In the genomic region with DNA sequence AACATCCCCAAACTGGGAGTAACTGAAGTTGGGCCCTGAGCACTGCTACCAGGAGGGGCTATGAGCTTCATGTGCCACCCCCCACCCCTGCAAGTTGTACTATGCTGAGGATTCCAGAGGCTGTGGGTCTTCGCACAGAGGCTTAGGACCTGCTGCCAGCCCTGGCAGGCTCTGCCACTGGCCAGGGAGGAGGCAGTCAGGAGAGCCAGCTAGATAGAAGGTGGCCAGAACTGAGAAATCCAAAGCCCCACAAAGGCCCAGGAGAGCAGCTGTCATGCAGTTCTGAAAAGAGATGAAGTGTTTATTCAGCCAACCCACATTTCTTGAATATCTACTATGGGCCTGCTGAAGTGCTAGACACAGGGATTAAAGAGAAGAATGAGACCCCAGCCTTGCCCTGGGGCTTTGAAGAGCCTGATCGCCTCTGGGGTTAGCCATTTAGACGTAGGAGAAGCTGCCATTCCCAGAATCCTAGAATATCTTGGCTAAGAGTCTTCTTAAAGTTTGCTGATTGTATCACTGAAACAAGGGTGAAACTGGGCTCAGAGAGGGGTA, we compare ENCODE assay signal across 11 cellular contexts. TPM values are rescaled to one million over a fixed set of nuclear protein-coding genes. Genes with fewer than 3 reads are reported as not detected.
DNase-seq lines count a peak whose midpoint lies in the region; ATAC-seq, FAIRE-seq and TF ChIP-seq lines count a peak whose summit lies in the region.
"Had no signal": no experiment of that assay in that cellular context is flagged by ENCODE, and none has a peak within 500 bp of the region (broad histone marks: within the 10 kb centered on the region; RNA-seq: fewer than 3 reads in every experiment).

No MANE protein-coding gene starts in this region.

- no peak overlapping the region; the same call in 2 of the 3 replicates for H3K4me3 ChIP-seq in A549
- peak overlapping the region in 1 of 2 donors; percentile 79 for H3K4me3 ChIP-seq in small intestine (ENCODE audit: low read depth in 1 of 2, low read length in 2 of 2)

- no peak for TF ChIP-seq POLR2A in A549 (IDR thresholded peaks at IDR 0.05; ENCODE audit: low read length)
- no peak for TF ChIP-seq POLR2A in GM12891 (IDR thresholded peaks at IDR 0.05; ENCODE audit: low read depth, low read length)

- no peaks in the 10 kb centered on the region for H3K27me3 Mint-ChIP-seq in activated naive CD8-positive, alpha-beta T cell treated with anti-CD3 and anti-CD28 coated beads, Interleukin-2, amount 10 ng/mL, durations not matched to agents 7 days and 5 days
- no peaks in the 10 kb centered on the region for H3K27me3 Mint-ChIP-seq in mesothelial cell of epicardium (ENCODE audit: low read depth)

- H3K4me1 Mint-ChIP-seq in activated naive CD8-positive, alpha-beta T cell treated with anti-CD3 and anti-CD28 coated beads, Interleukin-2, amount 10 ng/mL, durations not matched to agents 7 days and 5 days: peaks cover 15% of the 10 kb centered on the region
- peaks cover 28% of the 10 kb centered on the region for H3K4me1 Mint-ChIP-seq in mesothelial cell of epicardium

- H3K36me3 ChIP-seq in small intestine (ENCODE audit: control insufficient read depth in 2 of 2, insufficient read depth in 2 of 2, low read length in 2 of 2): no peaks in the 10 kb centered on the region

- TF ChIP-seq CTCF in A549 (IDR thresholded peaks at IDR 0.05) (no peak), mesothelial cell of epicardium (IDR thresholded peaks at IDR 0.05; ENCODE audit: unreplicated experiment) (no peak)

- no peak for TF ChIP-seq EP300 in A549 (IDR thresholded peaks at IDR 0.05)

- H3K36me3 Mint-ChIP-seq in activated naive CD8-positive, alpha-beta T cell treated with anti-CD3 and anti-CD28 coated beads, Interleukin-2, amount 10 ng/mL, durations not matched to agents 7 days and 5 days: no peaks in the 10 kb centered on the region
- peaks cover 5% of the 10 kb centered on the region for H3K36me3 Mint-ChIP-seq in mesothelial cell of epicardium

- H3K27ac Mint-ChIP-seq in activated naive CD8-positive, alpha-beta T cell treated with anti-CD3 and anti-CD28 coated beads, Interleukin-2, amount 10 ng/mL, durations not matched to agents 7 days and 5 days: no peak overlapping the region
- peak overlapping the region; percentile 88 for H3K27ac Mint-ChIP-seq in mesothelial cell of epicardium

- no peak for FAIRE-seq in A549 (lab: Jason Lieb, UNC)
- FAIRE-seq in small intestine (lab: Jason Lieb, UNC): no peak
- no peak for FAIRE-seq in GM12891 (lab: Jason Lieb, UNC)

- no peak overlapping the region for H3K27ac ChIP-seq in A549
- H3K27ac ChIP-seq in small intestine (ENCODE audit: low read depth in 1 of 2, low read length in 1 of 2): no peak overlapping the region

- no peak for TF ChIP-seq RAD21 in A549 (conservative IDR thresholded peaks at IDR 0.05 in 1 of 2, IDR thresholded peaks at IDR 0.05 in 1 of 2)

- POLR2A ChIA-PET in A549 (lab: Yijun Ruan, JAX): interaction anchor here (1.2 to 1.8 kb wide), 2 partner anchors 11 to 125 kb away, joined by 4 to 12 read pairs; partner anchors contain the start of genes C9orf43, CDC26, POLE3 and PRPF4
- POLR2A ChIA-PET in activated naive CD8-positive, alpha-beta T cell treated with anti-CD3 and anti-CD28 coated beads, Interleukin-2, amount 10 ng/mL, durations not matched to agents 7 days and 5 days (lab: Charles Lee): interaction anchor here (0.9 to 4.6 kb wide), 2 partner anchors 10 to 57 kb away, joined by 3 to 33 read pairs; partner anchors contain the start of genes C9orf43 and POLE3

- DNase-seq in A549 (ENCODE audit: low read depth in 1 of 2, low spot score in 1 of 2): no peak
- DNase-seq in ELF-1 (ENCODE audit: low read depth, low spot score): peak; percentile 74
- DNase-seq in activated naive CD8-positive, alpha-beta T cell treated with anti-CD3 and anti-CD28 coated beads, Interleukin-2, amount 10 ng/mL, durations not matched to agents 7 days and 5 days: no peak
- DNase-seq in mesothelial cell of epicardium (ENCODE audit: low spot score in 2 of 2, unreplicated experiment in 2 of 2): no peak
- no peak for DNase-seq in small intestine
- no peak for DNase-seq in GM12891 (ENCODE audit: insufficient read length, low spot score)
- DNase-seq: cerebellar nuclear complex; NCI-H2029; stimulated activated CD4-positive, alpha-beta T cell treated with anti-CD3 and anti-CD28 coated beads, Interleukin-4, amount 100 ng/mL, for 24 hours had no signal

- peak overlapping the region; percentile 73 for H3K4me3 Mint-ChIP-seq in activated naive CD8-positive, alpha-beta T cell treated with anti-CD3 and anti-CD28 coated beads, Interleukin-2, amount 10 ng/mL, durations not matched to agents 7 days and 5 days
- H3K4me3 Mint-ChIP-seq in mesothelial cell of epicardium: peak overlapping the region; percentile 88

- H3K4me2 ChIP-seq in A549: peak overlapping the region; percentile 83

- 92% methylated on average over 3 of the region's 3 CpGs for WGBS in A549 (ENCODE audit: missing lambda C conversion rate)
- 69 to 84% (median 81%) methylated on average over 3 of the region's 3 CpGs for WGBS in small intestine, 3 donors

- CTCF ChIA-PET in A549 (lab: Yijun Ruan, JAX): interaction anchor here (0.7 to 7.3 kb wide), 12 partner anchors 11 to 257 kb away, joined by 3 to 56 read pairs (median 10); partner anchors contain the start of genes C9orf43, CDC26, POLE3 and PRPF4

- H3K9me3 ChIP-seq in A549: no peaks in the 10 kb centered on the region
- no peaks in the 10 kb centered on the region for H3K9me3 ChIP-seq in small intestine (ENCODE audit: control insufficient read depth, low read depth)

- peaks cover 10% of the 10 kb centered on the region; the same call in 1 of the 3 replicates for H3K4me1 ChIP-seq in A549
- H3K4me1 ChIP-seq in small intestine (ENCODE audit: control insufficient read depth in 2 of 2, insufficient read depth in 1 of 2, low read depth in 1 of 2, low read length in 1 of 2): peaks cover 7 to 13% of the 10 kb centered on the region in 2 donors

- H3K27me3 ChIP-seq in small intestine (ENCODE audit: control insufficient read depth in 2 of 2, insufficient read depth in 2 of 2, low read length in 2 of 2): no peaks in the 10 kb centered on the region

- H3K9me3 Mint-ChIP-seq in activated naive CD8-positive, alpha-beta T cell treated with anti-CD3 and anti-CD28 coated beads, Interleukin-2, amount 10 ng/mL, durations not matched to agents 7 days and 5 days: no peaks in the 10 kb centered on the region
- H3K9me3 Mint-ChIP-seq in mesothelial cell of epicardium: no peaks in the 10 kb centered on the region

- ATAC-seq in A549: no peak
- ATAC-seq in activated naive CD8-positive, alpha-beta T cell treated with anti-CD3 and anti-CD28 coated beads, Interleukin-2, amount 10 ng/mL, durations not matched to agents 7 days and 5 days (ENCODE audit: low read depth): no peak
- no peak for ATAC-seq in GM19455 (IDR thresholded peaks at IDR 0.05; ENCODE audit: unreplicated experiment)
- no peak for ATAC-seq in HG03457 (IDR thresholded peaks at IDR 0.05; ENCODE audit: unreplicated experiment)

RNA-seq across cellular contexts. Expression of gene ALAD, which starts 1.4 kb away (rescaled TPM):
- 5.7 and 9.5 TPM in 2 replicates for polyA plus RNA-seq in A549 (2011; rRNA removed)
- polyA plus RNA-seq in A549 (2012; cell fraction: cytosol; rRNA removed): 6.6 and 7.9 TPM in 2 replicates
- polyA plus RNA-seq in A549 (2012; cell fraction: nucleus; rRNA removed): 13.6 and 18.5 TPM in 2 replicates
- polyA plus RNA-seq in A549 (2017; fragmentation: RNase III; extraction: RNeasy Plus Mini Kit Qiagen cat#74134 plus additional on column Dnase treatment): 15.6 to 19.6 TPM (median 18.5 TPM) in 3 replicates
- 6.2 and 10.8 TPM in 2 replicates for polyA minus RNA-seq in A549 (2011; rRNA and poly(A)+ RNA removed)
- total RNA-seq in activated naive CD8-positive, alpha-beta T cell treated with anti-CD3 and anti-CD28 coated beads, Interleukin-2, amount 10 ng/mL, durations not matched to agents 7 days and 5 days: 10 to 100 TPM; 33.9 to 40.4 TPM
- total RNA-seq in mesothelial cell of epicardium: 42.9 to 45.6 TPM (median 44.2 TPM) in 3 replicates
- 10 to 100 TPM; 33.5 to 97.7 (median 41.3) TPM for polyA plus RNA-seq in small intestine
- 15.0 TPM for polyA plus RNA-seq in GM12891 (2012; ENCODE audit: low read depth, missing spikeins)

RNA-seq across cellular contexts. Expression of gene POLE3, which starts 10.8 kb away (rescaled TPM):
- polyA plus RNA-seq in A549 (2011; rRNA removed) (129 and 143 TPM in 2 replicates), A549 (2017; fragmentation: RNase III; extraction: RNeasy Plus Mini Kit Qiagen cat#74134 plus additional on column Dnase treatment) (92.2 to 99.8 TPM (median 95.9 TPM) in 3 replicates), small intestine (10 to 100 TPM; 15.7 to 43.8 (median 19.5) TPM)
- 80.0 and 85.8 TPM in 2 replicates for polyA plus RNA-seq in A549 (2012; cell fraction: cytosol; rRNA removed)
- 58.3 and 66.1 TPM in 2 replicates for polyA plus RNA-seq in A549 (2012; cell fraction: nucleus; rRNA removed)
- polyA minus RNA-seq in A549 (2011; rRNA and poly(A)+ RNA removed): 34.2 and 38.5 TPM in 2 replicates
- 10 to 100 TPM; 51.7 to 52.2 TPM for total RNA-seq in activated naive CD8-positive, alpha-beta T cell treated with anti-CD3 and anti-CD28 coated beads, Interleukin-2, amount 10 ng/mL, durations not matched to agents 7 days and 5 days
- 44.8 to 50.2 TPM (median 49.5 TPM) in 3 replicates for total RNA-seq in mesothelial cell of epicardium
- polyA plus RNA-seq in GM12891 (2012; ENCODE audit: low read depth, missing spikeins): 48.7 TPM

RNA-seq across cellular contexts. Expression of gene C9orf43, which starts 10.8 kb away (rescaled TPM):
- 0.89 and 1.0 TPM in 2 replicates for polyA plus RNA-seq in A549 (2011; rRNA removed)
- polyA plus RNA-seq in A549 (2012; cell fraction: cytosol; rRNA removed): 0.41 and 0.60 TPM in 2 replicates
- 0.20 and 0.26 TPM in 2 replicates for polyA plus RNA-seq in A549 (2012; cell fraction: nucleus; rRNA removed)
- 0.50 to 1.1 TPM (median 0.85 TPM) in 3 replicates for polyA plus RNA-seq in A549 (2017; fragmentation: RNase III; extraction: RNeasy Plus Mini Kit Qiagen cat#74134 plus additional on column Dnase treatment)
- 0.37 and 1.5 TPM in 2 replicates for polyA minus RNA-seq in A549 (2011; rRNA and poly(A)+ RNA removed)
- under 1 TPM; 0.36 to 0.54 TPM for total RNA-seq in activated naive CD8-positive, alpha-beta T cell treated with anti-CD3 and anti-CD28 coated beads, Interleukin-2, amount 10 ng/mL, durations not matched to agents 7 days and 5 days
- 0.64 to 0.95 TPM (median 0.72 TPM) in 3 replicates for total RNA-seq in mesothelial cell of epicardium
- polyA plus RNA-seq in small intestine: under 1 TPM in 2 of 3 donors, not detected in 1; 0.42 to 0.81 TPM
- polyA plus RNA-seq in GM12891 (2012; ENCODE audit: low read depth, missing spikeins): 0.58 TPM

RNA-seq across cellular contexts. Expression of gene HDHD3, which starts 22.9 kb away (rescaled TPM):
- polyA plus RNA-seq in A549 (2011; rRNA removed) (17.5 and 22.2 TPM in 2 replicates), A549 (2017; fragmentation: RNase III; extraction: RNeasy Plus Mini Kit Qiagen cat#74134 plus additional on column Dnase treatment) (17.0 to 22.6 TPM (median 21.0 TPM) in 3 replicates), small intestine (100 to 1,000 TPM in 2 of 3 donors, 10 to 100 TPM in 1; 96.9 to 370 (median 249) TPM)
- 29.8 and 35.9 TPM in 2 replicates for polyA plus RNA-seq in A549 (2012; cell fraction: cytosol; rRNA removed)
- 51.2 and 52.4 TPM in 2 replicates for polyA plus RNA-seq in A549 (2012; cell fraction: nucleus; rRNA removed)
- polyA minus RNA-seq in A549 (2011; rRNA and poly(A)+ RNA removed): 18.6 and 25.0 TPM in 2 replicates
- total RNA-seq in activated naive CD8-positive, alpha-beta T cell treated with anti-CD3 and anti-CD28 coated beads, Interleukin-2, amount 10 ng/mL, durations not matched to agents 7 days and 5 days: 10 to 100 TPM; 20.0 to 21.3 TPM
- 26.9 to 30.8 TPM (median 27.7 TPM) in 3 replicates for total RNA-seq in mesothelial cell of epicardium
- polyA plus RNA-seq in GM12891 (2012; ENCODE audit: low read depth, missing spikeins): 11.4 TPM

RNA-seq across cellular contexts. Expression of gene BSPRY, which starts 50.4 kb away (rescaled TPM):
- polyA plus RNA-seq in A549 (2011; rRNA removed) (0.06 and 0.07 TPM in 2 replicates), A549 (2017; fragmentation: RNase III; extraction: RNeasy Plus Mini Kit Qiagen cat#74134 plus additional on column Dnase treatment) (0.04 to 0.05 TPM in 2 of 3 replicates, not detected in the other), small intestine (10 to 100 TPM; 14.9 to 16.8 (median 15.8) TPM)
- polyA plus RNA-seq in A549 (2012; cell fraction: cytosol; rRNA removed): 0.04 and 0.05 TPM in 2 replicates
- 0.05 and 0.11 TPM in 2 replicates for polyA plus RNA-seq in A549 (2012; cell fraction: nucleus; rRNA removed)
- 0.21 TPM in 1 of 2 replicates, not detected in the other for polyA minus RNA-seq in A549 (2011; rRNA and poly(A)+ RNA removed)
- total RNA-seq in activated naive CD8-positive, alpha-beta T cell treated with anti-CD3 and anti-CD28 coated beads, Interleukin-2, amount 10 ng/mL, durations not matched to agents 7 days and 5 days: 10 to 100 TPM in 1 of 2 experiments, 1 to 10 TPM in 1; 9.6 to 10.6 TPM
- total RNA-seq in mesothelial cell of epicardium: 3.4 to 4.3 TPM (median 4.3 TPM) in 3 replicates
- polyA plus RNA-seq in GM12891 (2012; ENCODE audit: low read depth, missing spikeins): 2.5 TPM
